3 cellular contexts compared by ENCODE assay signal in the genomic region with DNA sequence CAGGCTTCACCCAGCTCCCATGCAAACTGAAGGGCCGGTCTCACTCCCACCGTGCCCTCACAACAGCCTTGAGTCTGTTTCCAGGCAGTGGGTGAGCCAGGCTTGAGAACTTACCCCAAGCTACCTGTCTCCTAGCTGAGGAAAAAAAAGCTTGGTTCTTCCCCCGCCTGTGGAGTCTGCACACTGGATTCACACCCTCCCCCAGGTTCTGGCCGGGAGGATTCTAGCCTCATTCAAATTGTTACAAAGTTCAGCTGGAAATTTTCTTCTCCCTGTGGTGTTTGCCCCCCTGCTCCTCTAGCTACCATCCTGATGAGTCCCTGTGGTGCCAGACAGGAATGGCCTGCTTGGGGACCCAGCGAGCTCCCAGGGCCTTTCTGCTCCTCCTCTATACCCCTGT.
"Had no signal": no experiment of that assay in that cellular context is flagged by ENCODE, and none has a peak within 500 bp of the region (broad histone marks: within the 10 kb centered on the region; RNA-seq: fewer than 3 reads in every experiment).

No MANE protein-coding gene starts in this region.

- H3K4me3 ChIP-seq: GM12878 had no signal

- DNase-seq: GDM1, GF-D8 had no signal
